8 cellular contexts compared by ENCODE assay signal in genomic region chrX:129522184-129523059, GRCh38. TPM values are rescaled to one million over a fixed set of nuclear protein-coding genes. Genes with fewer than 3 reads are reported as not detected.
DNase-seq lines count a peak whose midpoint lies in the region; TF ChIP-seq lines count a peak whose summit lies in the region.

No MANE protein-coding gene starts in this region.

- TF ChIP-seq CTCF in MM.1S (IDR thresholded peaks at IDR 0.05; ENCODE audit: low read length) (no peak), WI38 (IDR thresholded peaks at IDR 0.05; ENCODE audit: low read depth, low read length) (no peak), esophagus squamous epithelium (IDR thresholded peaks at IDR 0.05) (no peak)

- no peak for DNase-seq in MM.1S
- DNase-seq in esophagus squamous epithelium (lab: John Stamatoyannopoulos, UW) = no peak
- no peak for DNase-seq in CD1c-positive myeloid dendritic cell (ENCODE audit: extremely low spot score)
- DNase-seq in GF-D8 (lab: John Stamatoyannopoulos, UW) = no peak

- intact Hi-C loops in esophagus squamous epithelium (cut with DNase I) = no loop called here

- H3K4me3 ChIP-seq in MM.1S (ENCODE audit: low read length) (peak overlapping the region; percentile 61), WI38 (ENCODE audit: low read depth, low read length) (peak overlapping the region; percentile 77), esophagus squamous epithelium (peak overlapping the region; percentile 74 to 80 (median 78)), muscle layer of colon (ENCODE audit: low read depth in 1 of 2, low read length in 2 of 2) (peak overlapping the region; percentile 65 to 77), urinary bladder (ENCODE audit: low read depth, low read length) (peak overlapping the region; percentile 85)

- H4K20me1 ChIP-seq in MM.1S (ENCODE audit: insufficient read depth, low read length) = no peaks in the 10 kb centered on the region

- no peaks in the 10 kb centered on the region for H3K9me3 ChIP-seq in ES-I3 (ENCODE audit: control insufficient read depth, insufficient read depth, low read length)
- no peaks in the 10 kb centered on the region for H3K9me3 ChIP-seq in MM.1S (replicated peaks; ENCODE audit: insufficient read depth, low read length)
- H3K9me3 ChIP-seq in esophagus squamous epithelium = no peaks in the 10 kb centered on the region
- H3K9me3 ChIP-seq in muscle layer of colon (ENCODE audit: low read length) = no peaks in the 10 kb centered on the region

- H3K9me2 ChIP-seq in MM.1S (replicated peaks; ENCODE audit: insufficient read depth, low read length) = no peaks in the 10 kb centered on the region

- no peak for TF ChIP-seq POLR2A in esophagus squamous epithelium (IDR thresholded peaks at IDR 0.05)

- H3K9ac ChIP-seq in ES-I3 (ENCODE audit: low read depth, low read length) = peak overlapping the region; percentile 97
- H3K9ac ChIP-seq in MM.1S (ENCODE audit: low read length) = no peak overlapping the region
- H3K9ac ChIP-seq in muscle layer of colon (ENCODE audit: low read length) = no peak overlapping the region

- H3K4me2 ChIP-seq in MM.1S (ENCODE audit: low read depth, low read length) = peak overlapping the region; percentile 59; the same call in 1 of the 2 replicates

- H3K36me3 ChIP-seq in ES-I3 (ENCODE audit: insufficient read depth, low read length) (no peaks in the 10 kb centered on the region), MM.1S (replicated peaks; ENCODE audit: insufficient read depth, low read length) (no peaks in the 10 kb centered on the region), esophagus squamous epithelium (no peaks in the 10 kb centered on the region), muscle layer of colon (ENCODE audit: insufficient read depth, low read length) (no peaks in the 10 kb centered on the region), urinary bladder (ENCODE audit: insufficient read depth) (no peaks in the 10 kb centered on the region)

- H2AFZ ChIP-seq in MM.1S (ENCODE audit: low read length) = peak overlapping the region; percentile 72

- H3K27ac ChIP-seq in MM.1S (ENCODE audit: low read length) = no peak overlapping the region
- peak overlapping the region; percentile 71 to 88 (median 86) for H3K27ac ChIP-seq in esophagus squamous epithelium
- H3K27ac ChIP-seq in muscle layer of colon (ENCODE audit: low read depth, low read length) = peak overlapping the region; percentile 84
- H3K27ac ChIP-seq in urinary bladder (ENCODE audit: low read depth) = peak overlapping the region; percentile 44

- H3F3A ChIP-seq in MM.1S (ENCODE audit: insufficient read depth, low read length) = no peaks in the 10 kb centered on the region

- no peaks in the 10 kb centered on the region for H3K4me1 ChIP-seq in ES-I3 (ENCODE audit: insufficient read depth, low read length)
- no peaks in the 10 kb centered on the region for H3K4me1 ChIP-seq in MM.1S (ENCODE audit: low read length)
- peaks cover 0 to 10% (median 0%) of the 10 kb centered on the region in 3 donors for H3K4me1 ChIP-seq in esophagus squamous epithelium
- H3K4me1 ChIP-seq in muscle layer of colon (ENCODE audit: insufficient read depth, low read length) = no peaks in the 10 kb centered on the region
- no peaks in the 10 kb centered on the region for H3K4me1 ChIP-seq in urinary bladder (ENCODE audit: insufficient read depth)

- WGBS in esophagus squamous epithelium, 2 donors = 5 to 42% methylated on average over 2 to 31 of the region's 52 CpGs
- 1% methylated on average over 45 of the region's 52 CpGs for WGBS in urinary bladder

- H3K79me2 ChIP-seq in MM.1S (ENCODE audit: low read length) = no peaks in the 10 kb centered on the region

- H3K27me3 ChIP-seq in MM.1S (replicated peaks; ENCODE audit: insufficient read depth, low read length) (no peaks in the 10 kb centered on the region), esophagus squamous epithelium (no peaks in the 10 kb centered on the region), muscle layer of colon (ENCODE audit: control insufficient read depth in 1 of 2, insufficient read depth in 2 of 2, low read length in 2 of 2) (peaks cover 0 to 3% of the 10 kb centered on the region in 2 donors)

RNA-seq across cellular contexts. Expression of gene SMARCA1, which starts 0.9 kb away (rescaled TPM):
- total RNA-seq in esophagus squamous epithelium (10 to 100 TPM in 2 of 4 donors, 1 to 10 TPM in 2; 4.5 to 18.8 (median 11.5) TPM), urinary bladder (96.0 TPM)
- polyA plus RNA-seq in urinary bladder = 30.0 TPM

RNA-seq across cellular contexts. Expression of gene OCRL, which starts 17.6 kb away (rescaled TPM):
- total RNA-seq in esophagus squamous epithelium (10 to 100 TPM in 2 of 4 donors, 1 to 10 TPM in 2; 7.9 to 13.4 (median 10.7) TPM), urinary bladder (23.4 TPM)
- polyA plus RNA-seq in urinary bladder = 25.7 TPM
